Comparison of ENCODE assay signal across 8 cellular contexts in genomic region chr11:831951-832528, GRCh38. TPM values are rescaled to one million over a fixed set of nuclear protein-coding genes. Genes with fewer than 3 reads are reported as not detected.
DNase-seq lines count a peak whose midpoint lies in the region; ATAC-seq and TF ChIP-seq lines count a peak whose summit lies in the region.

No MANE protein-coding gene starts in this region.

- H3K9ac ChIP-seq in SK-N-MC (ENCODE audit: insufficient read length) (peak overlapping the region; percentile 57), skeletal muscle tissue (ENCODE audit: low read depth in 1 of 3, low read length in 3 of 3) (peak overlapping the region; percentile 57 to 76 (median 59))

- no peak for DNase-seq in GM23338 (ENCODE audit: low spot score)
- DNase-seq in SK-N-MC (ENCODE audit: low read depth, low spot score) = no peak
- no peak for DNase-seq in GF-D8 (lab: John Stamatoyannopoulos, UW)
- DNase-seq in stimulated activated naive CD4-positive, alpha-beta T cell (lab: John Stamatoyannopoulos, UW) = no peak
- DNase-seq in NCI-H1930 (lab: John Stamatoyannopoulos, UW) = no peak
- DNase-seq in activated effector memory CD4-positive, alpha-beta T cell treated with anti-CD3 and anti-CD28 coated beads, Interleukin-2, amount 50 U/mL, for 16 hours = no peak

- H3K27me3 Mint-ChIP-seq in GM23338 (ENCODE audit: insufficient read depth, low read depth, poor library complexity) = peaks cover 59% of the 10 kb centered on the region

- H3K4me1 Mint-ChIP-seq in GM23338 = peaks cover 43% of the 10 kb centered on the region

- ATAC-seq in GM23338 = no peak
- no peak for ATAC-seq in gastroesophageal sphincter

- H2AFZ ChIP-seq in GM23338 = no peak overlapping the region

- H3K27ac Mint-ChIP-seq in GM23338 = no peak overlapping the region

- 0 out of 2 replicates have a peak, but pooled peaks cover 5% of the 10 kb centered on the region for H3K79me2 ChIP-seq in GM23338 (replicated peaks; ENCODE audit: insufficient read depth)

- no peak for TF ChIP-seq EP300 in gastroesophageal sphincter (IDR thresholded peaks at IDR 0.05)

- peaks cover 28% of the 10 kb centered on the region for H3K27me3 ChIP-seq in GM23338 (ENCODE audit: insufficient read depth)
- peaks cover 55% of the 10 kb centered on the region for H3K27me3 ChIP-seq in gastroesophageal sphincter
- H3K27me3 ChIP-seq in skeletal muscle tissue (ENCODE audit: control insufficient read depth in 3 of 3, insufficient read depth in 3 of 3, low read length in 3 of 3) = peaks cover 13 to 48% (median 20%) of the 10 kb centered on the region in 3 donors

- 80 to 91% methylated on average over 3 to 5 of the region's 23 CpGs for WGBS in gastroesophageal sphincter (ENCODE audit: low coverage in 1 of 2), 2 donors

- no peak for TF ChIP-seq CTCF in GM23338 (conservative IDR thresholded peaks at IDR 0.05; ENCODE audit: low read depth in 2 of 2)
- no peak for TF ChIP-seq CTCF in gastroesophageal sphincter (IDR thresholded peaks at IDR 0.05)

- peak overlapping the region; percentile 89 for H3K4me3 ChIP-seq in GM23338
- peak overlapping the region; percentile 84 for H3K4me3 ChIP-seq in SK-N-MC
- peak overlapping the region in 1 of 2 donors; percentile 87 for H3K4me3 ChIP-seq in gastroesophageal sphincter
- peak overlapping the region; percentile 29 to 72 (median 38) for H3K4me3 ChIP-seq in skeletal muscle tissue (ENCODE audit: low read length in 3 of 3)

- no peaks in the 10 kb centered on the region; the same call in 2 of the 3 replicates for H3K9me3 Mint-ChIP-seq in GM23338

- H3K36me3 ChIP-seq in GM23338 (ENCODE audit: insufficient read depth) (no peaks in the 10 kb centered on the region), SK-N-MC (ENCODE audit: insufficient read depth, low read length) (peaks cover 4% of the 10 kb centered on the region; the same call in 1 of the 2 replicates), gastroesophageal sphincter (peaks cover 0 to 13% of the 10 kb centered on the region in 2 donors), skeletal muscle tissue (ENCODE audit: control insufficient read depth in 3 of 3, insufficient read depth in 3 of 3, low read length in 3 of 3) (peaks cover 10% of the 10 kb centered on the region in 3 donors)

- H3K9me3 ChIP-seq in SK-N-MC (ENCODE audit: low read depth, low read length) (no peaks in the 10 kb centered on the region), gastroesophageal sphincter (no peaks in the 10 kb centered on the region), skeletal muscle tissue (ENCODE audit: control insufficient read depth in 3 of 3, low read length in 3 of 3) (no peaks in the 10 kb centered on the region)

- H3K4me3 Mint-ChIP-seq in GM23338 = peak overlapping the region; percentile 70

- H3K36me3 Mint-ChIP-seq in GM23338 (ENCODE audit: low read depth) = no peaks in the 10 kb centered on the region

- H3K27ac ChIP-seq in GM23338 (ENCODE audit: low read depth) (no peak overlapping the region), SK-N-MC (no peak overlapping the region), gastroesophageal sphincter (peak overlapping the region in 3 of 4 donors; percentile 82 to 89 (median 87)), skeletal muscle tissue (ENCODE audit: low read depth, low read length) (peak overlapping the region; percentile 51)

- no peak for TF ChIP-seq POLR2A in gastroesophageal sphincter (IDR thresholded peaks at IDR 0.05)

- peak overlapping the region; percentile 98 for H3K4me2 ChIP-seq in GM23338

- no peaks in the 10 kb centered on the region for H3K9me2 ChIP-seq in GM23338 (ENCODE audit: insufficient read depth)

- H4K20me1 ChIP-seq in GM23338 (replicated peaks; ENCODE audit: insufficient read depth) = peaks cover 10% of the 10 kb centered on the region; the same call in 1 of the 2 replicates

- H3K4me1 ChIP-seq in GM23338 (ENCODE audit: insufficient read depth) (peaks cover 34% of the 10 kb centered on the region), gastroesophageal sphincter (peaks cover 0 to 96% (median 50%) of the 10 kb centered on the region in 3 donors), skeletal muscle tissue (ENCODE audit: control insufficient read depth in 3 of 3, insufficient read depth in 3 of 3, low read length in 3 of 3) (peaks cover 64 to 84% (median 68%) of the 10 kb centered on the region in 3 donors)

- peaks cover 26% of the 10 kb centered on the region for H3F3A ChIP-seq in GM23338 (replicated peaks; ENCODE audit: low read depth)

TF ChIP-seq in GM23338, 12 proteins besides CTCF, POLR2A, EP300 and RAD21 (continues in another document):
- TF ChIP-seq ZNF462 (CRISPR knock-in tag; IDR thresholded peaks at IDR 0.05) (no peak), CREB1 (CRISPR knock-in tag; IDR thresholded peaks at IDR 0.05; ENCODE audit: low read depth) (no peak)

RNA-seq across cellular contexts. Expression of gene CD151, which starts 0.7 kb away (rescaled TPM):
- total RNA-seq in GM23338 (2014; rRNA removed; shearing (Covaris generic)) = 109 and 119 TPM in 2 replicates
- 62.9 and 64.4 TPM in 2 replicates for polyA plus RNA-seq in GM23338 (2016; fragmentation: Nextera tagmentation; extraction: Ambion mirVana)
- total RNA-seq in gastroesophageal sphincter (100 to 1,000 TPM; 277 to 794 (median 465) TPM), skeletal muscle tissue (94.5 TPM)

RNA-seq across cellular contexts. Expression of gene CRACR2B, which starts 4.3 kb away (rescaled TPM):
- total RNA-seq in GM23338 (2014; rRNA removed; shearing (Covaris generic)) = 58.0 and 64.1 TPM in 2 replicates
- polyA plus RNA-seq in GM23338 (2016; fragmentation: Nextera tagmentation; extraction: Ambion mirVana) = 55.9 and 59.4 TPM in 2 replicates
- total RNA-seq in gastroesophageal sphincter (10 to 100 TPM in 1 of 4 donors, 1 to 10 TPM in 3; 4.1 to 10.3 (median 6.4) TPM), skeletal muscle tissue (5.7 TPM)

RNA-seq across cellular contexts. Expression of gene POLR2L, which starts 10.3 kb away (rescaled TPM):
- total RNA-seq in GM23338 (2014; rRNA removed; shearing (Covaris generic)) = 32.2 and 34.0 TPM in 2 replicates
- 369 TPM in 2 replicates for polyA plus RNA-seq in GM23338 (2016; fragmentation: Nextera tagmentation; extraction: Ambion mirVana)
- total RNA-seq in gastroesophageal sphincter = 10 to 100 TPM; 65.5 to 86.0 (median 71.8) TPM
- 46.4 TPM for total RNA-seq in skeletal muscle tissue

RNA-seq across cellular contexts. Expression of gene TSPAN4, which starts 10.6 kb away (rescaled TPM):
- 145 and 150 TPM in 2 replicates for total RNA-seq in GM23338 (2014; rRNA removed; shearing (Covaris generic))
- polyA plus RNA-seq in GM23338 (2016; fragmentation: Nextera tagmentation; extraction: Ambion mirVana) = 76.8 and 88.4 TPM in 2 replicates
- total RNA-seq in gastroesophageal sphincter (100 to 1,000 TPM in 3 of 4 donors, 10 to 100 TPM in 1; 66.5 to 115 (median 112) TPM), skeletal muscle tissue (42.3 TPM)

RNA-seq across cellular contexts. Expression of gene PNPLA2, which starts 13.3 kb away (rescaled TPM):
- 33.4 and 45.6 TPM in 2 replicates for total RNA-seq in GM23338 (2014; rRNA removed; shearing (Covaris generic))
- 31.1 and 32.3 TPM in 2 replicates for polyA plus RNA-seq in GM23338 (2016; fragmentation: Nextera tagmentation; extraction: Ambion mirVana)
- total RNA-seq in gastroesophageal sphincter (10 to 100 TPM; 39.7 to 79.4 (median 58.9) TPM), skeletal muscle tissue (13.6 TPM)

Comparison
In these comparisons a context has a peak if more than half of its experiments do, and no peak if none do; other contexts are left out.
1. H3K27ac ChIP-seq: peak in gastroesophageal sphincter (3 of 4) and skeletal muscle tissue (single experiment); none in GM23338 (single experiment) and SK-N-MC (single experiment).